In genomic region chr21:37106998-37107397, GRCh38 we compare ENCODE assay signal across 8 cellular contexts.
"Had no signal": no experiment of that assay in that cellular context is flagged by ENCODE, and none has a peak within 500 bp of the region (broad histone marks: within the 10 kb centered on the region; RNA-seq: fewer than 3 reads in every experiment).

No MANE protein-coding gene starts in this region.

- DNase-seq: H9, HCEC 1CT, KG1 had no signal

- H2AFZ ChIP-seq: GM23338 had no signal

- H3K4me2 ChIP-seq: GM23338 had no signal

- ATAC-seq: GM23338 had no signal

- H3K4me1 Mint-ChIP-seq: GM23338, H9, IgD-negative memory B cell had no signal

- H3K27me3 Mint-ChIP-seq: IgD-negative memory B cell had no signal

- H3K4me3 ChIP-seq: GM23338 had no signal

- H3K27ac Mint-ChIP-seq: GM23338, H9, IgD-negative memory B cell had no signal

- H3K4me3 Mint-ChIP-seq: GM23338, H9, IgD-negative memory B cell had no signal

- FAIRE-seq: H1, H54, HTR-8/SVneo had no signal
